In genomic region chr3:24480497-24480896, GRCh38 we compare ENCODE assay signal across 20 cellular contexts. TPM values are rescaled to one million over a fixed set of nuclear protein-coding genes. Genes with fewer than 3 reads are reported as not detected.
"Had no signal": no experiment of that assay in that cellular context is flagged by ENCODE, and none has a peak within 500 bp of the region (broad histone marks: within the 10 kb centered on the region; RNA-seq: fewer than 3 reads in every experiment).

No MANE protein-coding gene starts in this region.

- H3K4me3 ChIP-seq: body of pancreas, coronary artery, pancreas, right lobe of liver, upper lobe of left lung had no signal

- DNase-seq: activated CD4-positive, alpha-beta T cell treated with anti-CD3 and anti-CD28 coated beads, Interleukin-2, amount 50 U/mL, for 4 hours; amygdala; body of pancreas; erythroblast; mesendoderm; naive thymus-derived CD8-positive, alpha-beta T cell; pancreas; right lobe of liver; small intestine; stimulated activated CD4-positive, alpha-beta T cell treated with anti-CD3 and anti-CD28 coated beads, Interleukin-15, amount 100 ng/mL, for 24 hours; stimulated activated CD4-positive, alpha-beta T cell treated with anti-CD3 and anti-CD28 coated beads, Interleukin-2, amount 100 ng/mL, for 48 hours; stimulated activated naive CD8-positive, alpha-beta T cell treated with anti-CD3 and anti-CD28 coated beads, Interleukin-15, amount 100 ng/mL, for 72 hours; upper lobe of left lung had no signal

- H3K9me3 ChIP-seq: body of pancreas, pancreas, right lobe of liver, upper lobe of left lung had no signal

- H3K27ac Mint-ChIP-seq: activated naive CD8-positive, alpha-beta T cell; activated T-helper 1 cell treated with anti-CD3 and anti-CD28 coated beads, Interleukin-12 subunit alpha, Interleukin-12 subunit beta, Interleukin-2, Interleukin-4 antibody, amounts not matched to agents 30 ng/mL and 10 ng/mL and 1 ng/mL, durations not matched to agents 14 hours and 24 hours and 36 hours; naive thymus-derived CD8-positive, alpha-beta T cell; stimulated activated naive CD8-positive, alpha-beta T cell treated with anti-CD3 and anti-CD28 coated beads, Interleukin-15, amount 100 ng/mL, for 72 hours had no signal

- H3K4me1 Mint-ChIP-seq: central memory CD8-positive, alpha-beta T cell; naive thymus-derived CD8-positive, alpha-beta T cell; stimulated activated naive CD8-positive, alpha-beta T cell treated with anti-CD3 and anti-CD28 coated beads, Interleukin-15, amount 100 ng/mL, for 72 hours had no signal

- H3K27me3 ChIP-seq: body of pancreas, pancreas, right lobe of liver, upper lobe of left lung had no signal

- H3K4me3 Mint-ChIP-seq: activated naive CD8-positive, alpha-beta T cell; activated T-helper 1 cell treated with anti-CD3 and anti-CD28 coated beads, Interleukin-12 subunit alpha, Interleukin-12 subunit beta, Interleukin-2, Interleukin-4 antibody, amounts not matched to agents 30 ng/mL and 10 ng/mL and 1 ng/mL, durations not matched to agents 14 hours and 24 hours and 36 hours; central memory CD8-positive, alpha-beta T cell; naive thymus-derived CD8-positive, alpha-beta T cell; stimulated activated naive CD8-positive, alpha-beta T cell treated with anti-CD3 and anti-CD28 coated beads, Interleukin-15, amount 100 ng/mL, for 72 hours had no signal

- H3K36me3 ChIP-seq: pancreas, right lobe of liver, upper lobe of left lung had no signal

- H3K27me3 Mint-ChIP-seq: central memory CD8-positive, alpha-beta T cell had no signal

- H3K4me1 ChIP-seq: pancreas had no signal

- H3K36me3 Mint-ChIP-seq: activated naive CD8-positive, alpha-beta T cell; naive thymus-derived CD8-positive, alpha-beta T cell had no signal

- H3K9me3 Mint-ChIP-seq: activated T-helper 1 cell treated with anti-CD3 and anti-CD28 coated beads, Interleukin-12 subunit alpha, Interleukin-12 subunit beta, Interleukin-2, Interleukin-4 antibody, amounts not matched to agents 30 ng/mL and 10 ng/mL and 1 ng/mL, durations not matched to agents 14 hours and 24 hours and 36 hours; central memory CD8-positive, alpha-beta T cell; stimulated activated naive CD8-positive, alpha-beta T cell treated with anti-CD3 and anti-CD28 coated beads, Interleukin-15, amount 100 ng/mL, for 72 hours had no signal

- H3K27ac ChIP-seq: body of pancreas, pancreas, upper lobe of left lung had no signal

- ATAC-seq: body of pancreas; naive thymus-derived CD8-positive, alpha-beta T cell; pancreas; right lobe of liver; stimulated activated naive CD8-positive, alpha-beta T cell treated with anti-CD3 and anti-CD28 coated beads, Interleukin-15, amount 100 ng/mL, for 72 hours had no signal

- FAIRE-seq: pancreas, small intestine, TTC549 had no signal

RNA-seq across cellular contexts. Expression of gene THRB, which starts 14.2 kb away (rescaled TPM):
- total RNA-seq: activated CD8-positive, alpha-beta memory T cell treated with anti-CD3 and anti-CD28 coated beads for 36 hours; activated T-helper 1 cell treated with anti-CD3 and anti-CD28 coated beads, Interleukin-12 subunit alpha, Interleukin-12 subunit beta, Interleukin-2, Interleukin-4 antibody, amounts not matched to agents 30 ng/mL and 10 ng/mL and 1 ng/mL, durations not matched to agents 14 hours and 24 hours and 36 hours; naive thymus-derived CD8-positive, alpha-beta T cell; T-helper 2 cell treated with Interferon-gamma antibody and Interleukin-4, amounts not matched to agents 100 ng/mL and 5 ng/mL, for 36 hours had no signal
- polyA plus RNA-seq: naive thymus-derived CD8-positive, alpha-beta T cell had no signal
